Comparison of ENCODE assay signal across 14 cellular contexts in genomic region chr2:66534461-66534860, GRCh38.
"Had no signal": no experiment of that assay in that cellular context is flagged by ENCODE, and none has a peak within 500 bp of the region (broad histone marks: within the 10 kb centered on the region; RNA-seq: fewer than 3 reads in every experiment).

No MANE protein-coding gene starts in this region.

- DNase-seq: activated CD4-positive, CD25-positive, alpha-beta regulatory T cell treated with anti-CD3 and anti-CD28 coated beads, Interleukin-2, amount 50 U/mL, for 72 hours; aorta; dorsolateral prefrontal cortex; endodermal cell; erythroblast; islet precursor cell; stimulated activated CD4-positive, alpha-beta T cell treated with anti-CD3 and anti-CD28 coated beads, Interleukin-12 subunit alpha, Interleukin-12 subunit beta, amount 100 ng/mL, for 4 hours; T-cell; T-helper 9 cell; thyroid gland had no signal

- H3K9me3 Mint-ChIP-seq: activated T-helper 1 cell treated with anti-CD3 and anti-CD28 coated beads, Interleukin-12 subunit alpha, Interleukin-12 subunit beta, Interleukin-2, Interleukin-4 antibody, amounts not matched to agents 30 ng/mL and 10 ng/mL and 1 ng/mL, durations not matched to agents 14 hours and 24 hours and 36 hours; endodermal cell; neural crest cell; stimulated activated memory B cell treated with anti-CD40 and anti-IgM and Interleukin-4, amounts not matched to agents 10 μg/mL and 1 μg/mL and 100 μg/mL, for 72 hours had no signal

- H3K4me1 Mint-ChIP-seq: stimulated activated memory B cell treated with anti-CD40 and anti-IgM and Interleukin-4, amounts not matched to agents 10 μg/mL and 1 μg/mL and 100 μg/mL, for 72 hours; T-cell had no signal

- H3K27ac Mint-ChIP-seq: activated T-helper 1 cell treated with anti-CD3 and anti-CD28 coated beads, Interleukin-12 subunit alpha, Interleukin-12 subunit beta, Interleukin-2, Interleukin-4 antibody, amounts not matched to agents 30 ng/mL and 10 ng/mL and 1 ng/mL, durations not matched to agents 14 hours and 24 hours and 36 hours; endodermal cell; stimulated activated memory B cell treated with anti-CD40 and anti-IgM and Interleukin-4, amounts not matched to agents 10 μg/mL and 1 μg/mL and 100 μg/mL, for 72 hours; T-cell had no signal

- H3K4me3 ChIP-seq: dorsolateral prefrontal cortex, thyroid gland, vagina had no signal

- H3K36me3 ChIP-seq: thyroid gland, vagina had no signal

- H3K36me3 Mint-ChIP-seq: stimulated activated memory B cell treated with anti-CD40 and anti-IgM and Interleukin-4, amounts not matched to agents 10 μg/mL and 1 μg/mL and 100 μg/mL, for 72 hours; T-cell had no signal

- H3K27ac ChIP-seq: thyroid gland, vagina had no signal

- H3K27me3 Mint-ChIP-seq: stimulated activated memory B cell treated with anti-CD40 and anti-IgM and Interleukin-4, amounts not matched to agents 10 μg/mL and 1 μg/mL and 100 μg/mL, for 72 hours; T-cell had no signal

- ATAC-seq: stimulated activated memory B cell treated with anti-CD40 and anti-IgM and Interleukin-4, amounts not matched to agents 10 μg/mL and 1 μg/mL and 100 μg/mL, for 72 hours; T-cell had no signal

- H3K9me3 ChIP-seq: thyroid gland, vagina had no signal

- H3K27me3 ChIP-seq: dorsolateral prefrontal cortex, thyroid gland, vagina had no signal

- H3K4me3 Mint-ChIP-seq: activated T-helper 1 cell treated with anti-CD3 and anti-CD28 coated beads, Interleukin-12 subunit alpha, Interleukin-12 subunit beta, Interleukin-2, Interleukin-4 antibody, amounts not matched to agents 30 ng/mL and 10 ng/mL and 1 ng/mL, durations not matched to agents 14 hours and 24 hours and 36 hours; endodermal cell; neural crest cell; stimulated activated memory B cell treated with anti-CD40 and anti-IgM and Interleukin-4, amounts not matched to agents 10 μg/mL and 1 μg/mL and 100 μg/mL, for 72 hours; T-cell had no signal
